Comparison of ENCODE assay signal across 30 cellular contexts in genomic region chr6:45364466-45364865, GRCh38.
"Had no signal": no experiment of that assay in that cellular context is flagged by ENCODE, and none has a peak within 500 bp of the region (broad histone marks: within the 10 kb centered on the region; RNA-seq: fewer than 3 reads in every experiment).

No MANE protein-coding gene starts in this region.

- DNase-seq: activated B cell treated with CpG ODN at 0.5 μM for 24 hours; activated CD4-positive, alpha-beta memory T cell treated with anti-CD3 and anti-CD28 coated beads for 36 hours; activated CD4-positive, alpha-beta T cell treated with anti-CD3 and anti-CD28 coated beads for 4 hours; activated CD4-positive, alpha-beta T cell treated with anti-CD3 and anti-CD28 coated beads, Interleukin-2, amount 10 ng/mL, durations not matched to agents 24 days and 14 days; activated CD4-positive, alpha-beta T cell treated with anti-CD3 and anti-CD28 coated beads, Interleukin-2, amount 50 U/mL, for 1 hour; activated CD4-positive, alpha-beta T cell treated with anti-CD3 and anti-CD28 coated beads, Interleukin-2, amount 50 U/mL, for 4 hours; activated CD4-positive, CD25-positive, alpha-beta regulatory T cell treated with anti-CD3 and anti-CD28 coated beads, Interleukin-2, amount 50 U/mL, for 72 hours; activated CD8-positive, alpha-beta memory T cell treated with anti-CD3 and anti-CD28 coated beads, Interleukin-2, amount 50 U/mL, for 4 hours; activated CD8-positive, alpha-beta T cell treated with anti-CD3 and anti-CD28 coated beads for 36 hours; activated effector memory CD4-positive, alpha-beta T cell treated with anti-CD3 and anti-CD28 coated beads, Interleukin-2, amount 50 U/mL, for 16 hours; activated gamma-delta T cell treated with Interleukin-2 at 50 U/mL for 16 hours; activated naive CD4-positive, alpha-beta T cell; activated naive CD4-positive, alpha-beta T cell treated with anti-CD3 and anti-CD28 coated beads for 36 hours; activated naive CD4-positive, alpha-beta T cell treated with anti-CD3 and anti-CD28 coated beads, Interleukin-2, amount 50 U/mL, for 16 hours; activated naive CD8-positive, alpha-beta T cell treated with anti-CD3 and anti-CD28 coated beads for 36 hours; activated T-cell treated with anti-CD3 and anti-CD28 coated beads for 4 hours; activated T-cell treated with anti-CD3 and anti-CD28 coated beads, Interleukin-2, amount 50 U/mL, for 1 hour; activated T-cell treated with anti-CD3 and anti-CD28 coated beads, Interleukin-2, amount 50 U/mL, for 4 hours; activated T-cell treated with anti-CD3 and anti-CD28 coated beads, Interleukin-2, amount 50 U/mL, for 72 hours; adrenal gland; amniotic stem cell; aorta; body of pancreas; brain microvascular endothelial cell; central memory CD4-positive, alpha-beta T cell; T-cell; T-helper 17 cell; T1000 had no signal

- FAIRE-seq: astrocyte, TTC549 had no signal
